10 cellular contexts compared by ENCODE assay signal in genomic region chr10:127577376-127577775, GRCh38. TPM values are rescaled to one million over a fixed set of nuclear protein-coding genes. Genes with fewer than 3 reads are reported as not detected.
DNase-seq lines count a peak whose midpoint lies in the region; ATAC-seq and TF ChIP-seq lines count a peak whose summit lies in the region.
"Had no signal": no experiment of that assay in that cellular context is flagged by ENCODE, and none has a peak within 500 bp of the region (broad histone marks: within the 10 kb centered on the region; RNA-seq: fewer than 3 reads in every experiment).

No MANE protein-coding gene starts in this region.

- H3K9me2 ChIP-seq in MM.1S (replicated peaks; ENCODE audit: insufficient read depth, low read length), result no peaks in the 10 kb centered on the region

- no peak overlapping the region for H2AFZ ChIP-seq in MM.1S (ENCODE audit: low read length)

- H4K20me1 ChIP-seq in MM.1S (ENCODE audit: insufficient read depth, low read length), result no peaks in the 10 kb centered on the region

- TF ChIP-seq CTCF in left lung (IDR thresholded peaks at IDR 0.05) (no peak), MM.1S (IDR thresholded peaks at IDR 0.05; ENCODE audit: low read length) (no peak; the same call in 1 of the 2 replicates)

- no peak for ATAC-seq in left lung

- no peak overlapping the region for H3K4me2 ChIP-seq in MM.1S (ENCODE audit: low read depth, low read length)

- peaks cover 23% of the 10 kb centered on the region for H3K9me3 ChIP-seq in adipocyte (ENCODE audit: control insufficient read depth, low read length)
- H3K9me3 ChIP-seq in left lung, result peaks cover 0 to 7% of the 10 kb centered on the region in 2 donors
- H3K9me3 ChIP-seq in MM.1S (replicated peaks; ENCODE audit: insufficient read depth, low read length), result no peaks in the 10 kb centered on the region

- no peaks in the 10 kb centered on the region for H3F3A ChIP-seq in MM.1S (ENCODE audit: insufficient read depth, low read length)

- H3K36me3 ChIP-seq in adipocyte (ENCODE audit: control insufficient read depth, insufficient read depth, low read length, severe bottlenecking) (no peaks in the 10 kb centered on the region), left lung (no peaks in the 10 kb centered on the region), MM.1S (replicated peaks; ENCODE audit: insufficient read depth, low read length) (no peaks in the 10 kb centered on the region)

- H3K27ac ChIP-seq in left lung (no peak overlapping the region), MM.1S (ENCODE audit: low read length) (no peak overlapping the region)

- no peak overlapping the region for H3K9ac ChIP-seq in adipocyte (ENCODE audit: low read length)
- H3K9ac ChIP-seq in MM.1S (ENCODE audit: low read length), result no peak overlapping the region

- intact Hi-C loops in left lung (cut with DNase I) (no loop called here), posterior vena cava (cut with DNase I) (no loop called here)

- no peaks in the 10 kb centered on the region for H3K79me2 ChIP-seq in MM.1S (ENCODE audit: low read length)

- H3K4me3 ChIP-seq in adipocyte (ENCODE audit: low read length), result no peak overlapping the region
- H3K4me3 ChIP-seq in left lung, result no peak overlapping the region
- H3K4me3 ChIP-seq in MM.1S (ENCODE audit: low read length), result no peak overlapping the region

- H3K4me1 ChIP-seq in adipocyte (ENCODE audit: control insufficient read depth, insufficient read depth, low read length), result no peaks in the 10 kb centered on the region
- peaks cover 7 to 24% of the 10 kb centered on the region in 2 donors for H3K4me1 ChIP-seq in left lung
- H3K4me1 ChIP-seq in MM.1S (ENCODE audit: low read length), result no peaks in the 10 kb centered on the region

- DNase-seq in DMS 273 (lab: John Stamatoyannopoulos, UW; ENCODE audit: unreplicated experiment), result peak; percentile 43
- peak; percentile 28 to 33 for DNase-seq in Kasumi-1 (lab: John Stamatoyannopoulos, UW)
- peak; percentile 53 for DNase-seq in adipocyte (ENCODE audit: low read depth)
- DNase-seq in medulla oblongata (ENCODE audit: extremely low spot score), result peak; percentile 38
- DNase-seq in NCI-H2107 (lab: John Stamatoyannopoulos, UW), result no peak
- DNase-seq in left lung, result no peak
- DNase-seq in MM.1S, result no peak
- DNase-seq in posterior vena cava (ENCODE audit: low spot score), result no peak
- DNase-seq: activated CD8-positive, alpha-beta memory T cell treated with anti-CD3 and anti-CD28 coated beads, Interleukin-2, amount 50 U/mL, for 48 hours had no signal

- H3K27me3 ChIP-seq in adipocyte (replicated peaks; ENCODE audit: control insufficient read depth, insufficient read depth, low read length) (peaks cover 3% of the 10 kb centered on the region), left lung (no peaks in the 10 kb centered on the region), MM.1S (replicated peaks; ENCODE audit: insufficient read depth, low read length) (peaks cover 6% of the 10 kb centered on the region; the same call in 1 of the 2 replicates)

RNA-seq across cellular contexts. Expression of gene NPS, which starts 28.3 kb away (rescaled TPM):
- total RNA-seq in left lung (not detected), posterior vena cava (not detected)
- total RNA-seq: dermis microvascular lymphatic vessel endothelial cell had no signal

Comparison
In these comparisons a context has a peak if more than half of its experiments do, and no peak if none do; other contexts are left out.
1. DNase-seq: peak in DMS 273 (single experiment), Kasumi-1 (2 of 2), adipocyte (single experiment) and medulla oblongata (single experiment); none in NCI-H2107 (single experiment), left lung (0 of 2), MM.1S (single experiment) and posterior vena cava (single experiment).